Comparison of ENCODE assay signal across 10 cellular contexts in genomic region chr3:101940521-101940992, GRCh38.
A peak's percentile ranks its signal among the peaks of the same experiment; 100 is the strongest.
DNase-seq lines count a peak whose midpoint lies in the region; ATAC-seq, FAIRE-seq and TF ChIP-seq lines count a peak whose summit lies in the region.
"Had no signal": no experiment of that assay in that cellular context is flagged by ENCODE, and none has a peak within 500 bp of the region (broad histone marks: within the 10 kb centered on the region; RNA-seq: fewer than 3 reads in every experiment).

No MANE protein-coding gene starts in this region.

- ATAC-seq in activated CD4-positive, alpha-beta T cell treated with anti-CD3 and anti-CD28 coated beads for 36 hours = no peak
- ATAC-seq in CD8-positive, alpha-beta T cell = no peak

- H3K27me3 ChIP-seq in endothelial cell of umbilical vein (ENCODE audit: control insufficient read depth in 2 of 2, insufficient read depth in 2 of 2, low read length in 2 of 2) = no peaks in the 10 kb centered on the region
- H3K27me3 ChIP-seq in neural progenitor cell = no peaks in the 10 kb centered on the region
- H3K27me3 ChIP-seq in CD8-positive, alpha-beta T cell (ENCODE audit: insufficient read depth, low read length) = no peaks in the 10 kb centered on the region

- H3K4me2 ChIP-seq in endothelial cell of umbilical vein (ENCODE audit: insufficient read depth, low read length) = peak overlapping the region; percentile 84
- no peak overlapping the region for H3K4me2 ChIP-seq in neural progenitor cell

- peak overlapping the region; percentile 22 for H2AFZ ChIP-seq in endothelial cell of umbilical vein (ENCODE audit: low read depth, low read length)
- H2AFZ ChIP-seq in neural progenitor cell (replicated peaks) = peak overlapping the region; percentile 74

- peak; percentile 90 for FAIRE-seq in endothelial cell of umbilical vein (lab: Jason Lieb, UNC)
- FAIRE-seq: G401.6 had no signal

- BruUV-seq in endothelial cell of umbilical vein (replicated peaks; lab: Mats Ljungman, UMichigan) = no TSS peak

- H3K9me1 ChIP-seq in endothelial cell of umbilical vein (replicated peaks; ENCODE audit: control insufficient read depth, extremely low read depth, insufficient read depth, low read length) = no peaks in the 10 kb centered on the region

- dilution Hi-C loops in endothelial cell of umbilical vein (cut with MboI; ENCODE audit: extremely low pct_ligation_motif_present, low sequenced_read_pairs) = no loop called here

- H3K27ac Mint-ChIP-seq in activated CD4-positive, alpha-beta T cell treated with anti-CD3 and anti-CD28 coated beads for 36 hours = no peak overlapping the region
- H3K27ac Mint-ChIP-seq in neural progenitor cell = no peak overlapping the region
- no peak overlapping the region for H3K27ac Mint-ChIP-seq in CD8-positive, alpha-beta T cell
- H3K27ac Mint-ChIP-seq in type B pancreatic cell = no peak overlapping the region

- DNase-seq in activated CD4-positive, alpha-beta T cell treated with anti-CD3 and anti-CD28 coated beads for 36 hours = peak; percentile 48
- DNase-seq in activated CD4-positive, alpha-beta T cell treated with anti-CD3 and anti-CD28 coated beads for 1 hour = no peak
- DNase-seq in OCI-M1 (lab: John Stamatoyannopoulos, UW) (peak; percentile 85), endothelial cell of umbilical vein (ENCODE audit: low read depth, low spot score) (peak; percentile 94), neural progenitor cell (ENCODE audit: low spot score) (peak; percentile 57), lower leg skin (ENCODE audit: low spot score in 2 of 2) (no peak), type B pancreatic cell (ENCODE audit: extremely low spot score, unreplicated experiment) (no peak)
- DNase-seq in CD8-positive, alpha-beta T cell = no peak

- CTCF ChIA-PET in activated CD4-positive, alpha-beta T cell treated with anti-CD3 and anti-CD28 coated beads for 36 hours (lab: Charles Lee) = no interaction called here
- CTCF ChIA-PET in endothelial cell of umbilical vein (lab: Charles Lee) = interaction anchor here (3.4 kb wide), 1 partner anchor 285 kb away, joined by 14 read pairs; no protein-coding TSS in a partner anchor
- CTCF ChIA-PET in CD8-positive, alpha-beta T cell (lab: Charles Lee) = no interaction called here

- no peaks in the 10 kb centered on the region for H3F3A ChIP-seq in neural progenitor cell (ENCODE audit: low read depth)

- H3K9ac ChIP-seq in endothelial cell of umbilical vein (replicated peaks; ENCODE audit: extremely low read depth, insufficient read depth, low read length) (peak overlapping the region; percentile 71), neural progenitor cell (no peak overlapping the region)

- H3K4me1 ChIP-seq in endothelial cell of umbilical vein (ENCODE audit: control insufficient read depth, extremely low read depth, insufficient read depth, low read length) (peaks cover 51% of the 10 kb centered on the region), neural progenitor cell (no peaks in the 10 kb centered on the region)
- peaks cover 74% of the 10 kb centered on the region for H3K4me1 ChIP-seq in CD8-positive, alpha-beta T cell (ENCODE audit: insufficient read depth, low read length)

- H3K4me3 Mint-ChIP-seq in activated CD4-positive, alpha-beta T cell treated with anti-CD3 and anti-CD28 coated beads for 36 hours = no peak overlapping the region
- H3K4me3 Mint-ChIP-seq in neural progenitor cell (no peak overlapping the region), type B pancreatic cell (no peak overlapping the region)
- H3K4me3 Mint-ChIP-seq in CD8-positive, alpha-beta T cell = no peak overlapping the region

- H3K27ac ChIP-seq in endothelial cell of umbilical vein (ENCODE audit: insufficient read depth, low read depth, low read length) = peak overlapping the region; percentile 88
- H3K27ac ChIP-seq in neural progenitor cell = no peak overlapping the region
- no peak overlapping the region for H3K27ac ChIP-seq in CD8-positive, alpha-beta T cell (ENCODE audit: low read depth, low read length)
- H3K27ac ChIP-seq: VCaP had no signal

- peaks cover 41% of the 10 kb centered on the region for H3K4me1 Mint-ChIP-seq in activated CD4-positive, alpha-beta T cell treated with anti-CD3 and anti-CD28 coated beads for 36 hours
- H3K4me1 Mint-ChIP-seq in neural progenitor cell (no peaks in the 10 kb centered on the region), type B pancreatic cell (ENCODE audit: unreplicated experiment) (no peaks in the 10 kb centered on the region)
- peaks cover 27% of the 10 kb centered on the region for H3K4me1 Mint-ChIP-seq in CD8-positive, alpha-beta T cell (ENCODE audit: low read depth)

- H3K27me3 Mint-ChIP-seq in activated CD4-positive, alpha-beta T cell treated with anti-CD3 and anti-CD28 coated beads for 36 hours = no peaks in the 10 kb centered on the region
- H3K27me3 Mint-ChIP-seq in neural progenitor cell (ENCODE audit: insufficient read depth, low read depth) (peaks cover under 1% of the 10 kb centered on the region), type B pancreatic cell (no peaks in the 10 kb centered on the region)
- no peaks in the 10 kb centered on the region for H3K27me3 Mint-ChIP-seq in CD8-positive, alpha-beta T cell (ENCODE audit: low read depth)

- H3K9me3 ChIP-seq in endothelial cell of umbilical vein (replicated peaks; ENCODE audit: control insufficient read depth, insufficient read depth, low read length) (no peaks in the 10 kb centered on the region), neural progenitor cell (ENCODE audit: low read depth) (no peaks in the 10 kb centered on the region)
- H3K9me3 ChIP-seq in CD8-positive, alpha-beta T cell (ENCODE audit: low read length) = no peaks in the 10 kb centered on the region

- TF ChIP-seq POLR2A in endothelial cell of umbilical vein (IDR thresholded peaks at IDR 0.05; ENCODE audit: low read depth, low read length) (no peak), lower leg skin (IDR thresholded peaks at IDR 0.05) (no peak)

- peaks cover 3% of the 10 kb centered on the region for H3K9me3 Mint-ChIP-seq in activated CD4-positive, alpha-beta T cell treated with anti-CD3 and anti-CD28 coated beads for 36 hours (ENCODE audit: low read depth)
- H3K9me3 Mint-ChIP-seq in neural progenitor cell (no peaks in the 10 kb centered on the region), type B pancreatic cell (no peaks in the 10 kb centered on the region)
- peaks cover 2% of the 10 kb centered on the region for H3K9me3 Mint-ChIP-seq in CD8-positive, alpha-beta T cell

- H4K20me1 ChIP-seq in endothelial cell of umbilical vein (replicated peaks; ENCODE audit: control insufficient read depth, extremely low read depth, insufficient read depth, low read length) (no peaks in the 10 kb centered on the region), neural progenitor cell (ENCODE audit: low read depth) (no peaks in the 10 kb centered on the region)

- H3K36me3 ChIP-seq in endothelial cell of umbilical vein (ENCODE audit: control insufficient read depth in 2 of 2, extremely low read depth in 1 of 2, insufficient read depth in 2 of 2, low read length in 2 of 2) = no peaks in the 10 kb centered on the region
- no peaks in the 10 kb centered on the region for H3K36me3 ChIP-seq in neural progenitor cell
- H3K36me3 ChIP-seq in CD8-positive, alpha-beta T cell (ENCODE audit: insufficient read depth, low read length) = no peaks in the 10 kb centered on the region

- H3K79me2 ChIP-seq in endothelial cell of umbilical vein (ENCODE audit: control insufficient read depth, insufficient read depth, low read length) (no peaks in the 10 kb centered on the region), neural progenitor cell (ENCODE audit: low read depth) (no peaks in the 10 kb centered on the region)

- 39 to 48% methylated on average over 7 of the region's 7 CpGs for WGBS in lower leg skin, 2 donors

- TF ChIP-seq CTCF in endothelial cell of umbilical vein (IDR thresholded peaks at IDR 0.05; ENCODE audit: extremely low read depth in 1 of 2, insufficient read depth in 1 of 2, low read depth in 1 of 2, low read length in 2 of 2) = no peak
- TF ChIP-seq CTCF in neural progenitor cell (IDR thresholded peaks at IDR 0.05) = no peak
- no peak for TF ChIP-seq CTCF in CD8-positive, alpha-beta T cell (IDR thresholded peaks at IDR 0.05)
- TF ChIP-seq CTCF in lower leg skin (IDR thresholded peaks at IDR 0.05) = no peak
- no peak for TF ChIP-seq CTCF in type B pancreatic cell (conservative IDR thresholded peaks at IDR 0.05)

- no peaks in the 10 kb centered on the region for H3K36me3 Mint-ChIP-seq in activated CD4-positive, alpha-beta T cell treated with anti-CD3 and anti-CD28 coated beads for 36 hours (ENCODE audit: low read depth)
- H3K36me3 Mint-ChIP-seq in neural progenitor cell (no peaks in the 10 kb centered on the region), type B pancreatic cell (no peaks in the 10 kb centered on the region)
- no peaks in the 10 kb centered on the region for H3K36me3 Mint-ChIP-seq in CD8-positive, alpha-beta T cell

- POLR2A ChIA-PET in activated CD4-positive, alpha-beta T cell treated with anti-CD3 and anti-CD28 coated beads for 36 hours (lab: Charles Lee) = no interaction called here
- POLR2A ChIA-PET in endothelial cell of umbilical vein (lab: Charles Lee) = no interaction called here
- POLR2A ChIA-PET in CD8-positive, alpha-beta T cell (lab: Charles Lee) = no interaction called here

- intact Hi-C loops in activated CD4-positive, alpha-beta T cell treated with anti-CD3 and anti-CD28 coated beads for 36 hours (cut with DNase I, micrococcal nuclease) = no loop called here
- intact Hi-C loops in endothelial cell of umbilical vein (cut with micrococcal nuclease) (loop anchor here (1.0 to 2.0 kb wide), 4 partner anchors 91 to 284 kb away; partner anchors contain the start of gene NFKBIZ), lower leg skin (cut with DNase I; ENCODE audit: low total_unique reads) (no loop called here)
- intact Hi-C loops in CD8-positive, alpha-beta T cell (cut with DNase I, micrococcal nuclease) = loop anchor here in 1 of 2 experiments (10.0 kb wide), 2 partner anchors 134 to 216 kb away; partner anchors contain the start of gene CEP97

- peak overlapping the region in 1 of 3 experiments; percentile 46 for H3K4me3 ChIP-seq in endothelial cell of umbilical vein (replicated peaks in 1 of 3; ENCODE audit: insufficient read depth in 1 of 3, low read depth in 1 of 3, low read length in 3 of 3)
- no peak overlapping the region for H3K4me3 ChIP-seq in neural progenitor cell
- no peak overlapping the region for H3K4me3 ChIP-seq in CD8-positive, alpha-beta T cell (ENCODE audit: low read depth, low read length)
- no peak overlapping the region for H3K4me3 ChIP-seq in lower leg skin (ENCODE audit: low read depth, poor library complexity, severe bottlenecking)

TF ChIP-seq in endothelial cell of umbilical vein, 7 proteins besides CTCF, POLR2A, EP300 and RAD21 (continues in another document):
- TF ChIP-seq MAX (IDR thresholded peaks at IDR 0.05; ENCODE audit: insufficient read depth, insufficient read length) (no peak), EZH2 (IDR thresholded peaks at IDR 0.05; ENCODE audit: borderline replicate concordance, low read depth, low read length, severe bottlenecking) (no peak), JUN (IDR thresholded peaks at IDR 0.05; ENCODE audit: borderline replicate concordance, insufficient read depth, insufficient read length, low read depth) (peak; percentile 91), MYC (IDR thresholded peaks at IDR 0.05; ENCODE audit: low read depth, low read length) (no peak)

Comparison
In these comparisons a context has a peak if more than half of its experiments do, and no peak if none do; other contexts are left out.
1. DNase-seq: peak in activated CD4-positive, alpha-beta T cell treated with anti-CD3 and anti-CD28 coated beads for 36 hours (single experiment), OCI-M1 (single experiment), endothelial cell of umbilical vein (single experiment) and neural progenitor cell (single experiment); none in activated CD4-positive, alpha-beta T cell treated with anti-CD3 and anti-CD28 coated beads for 1 hour (single experiment), CD8-positive, alpha-beta T cell (0 of 7), lower leg skin (0 of 2) and type B pancreatic cell (single experiment).